In the genomic region with DNA sequence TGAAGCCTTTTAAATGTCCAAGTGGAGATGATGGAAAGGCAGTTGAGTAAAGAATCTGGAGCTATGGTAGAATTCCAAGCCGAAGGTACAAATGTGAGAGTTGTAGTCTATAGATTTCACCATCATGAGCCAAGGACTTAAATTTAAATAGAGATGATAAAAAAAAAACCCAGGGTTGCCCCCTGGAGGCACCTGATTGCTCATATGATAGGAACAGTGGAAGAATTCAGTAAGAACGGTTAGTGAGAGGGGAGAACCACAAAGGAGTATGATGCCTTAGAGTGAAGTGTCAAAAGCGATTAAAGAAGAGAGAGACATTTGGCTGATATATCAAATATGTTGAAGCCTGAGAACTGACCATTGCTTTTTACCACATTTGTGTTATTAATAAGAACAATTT, we compare ENCODE assay signal across 1 cellular context.
TF ChIP-seq lines count a peak whose summit lies in the region.

No MANE protein-coding gene starts in this region.

TF ChIP-seq in GM23338, 12 proteins besides CTCF, POLR2A, EP300 and RAD21 (continued from another document):
- TF ChIP-seq, protein P1, sequence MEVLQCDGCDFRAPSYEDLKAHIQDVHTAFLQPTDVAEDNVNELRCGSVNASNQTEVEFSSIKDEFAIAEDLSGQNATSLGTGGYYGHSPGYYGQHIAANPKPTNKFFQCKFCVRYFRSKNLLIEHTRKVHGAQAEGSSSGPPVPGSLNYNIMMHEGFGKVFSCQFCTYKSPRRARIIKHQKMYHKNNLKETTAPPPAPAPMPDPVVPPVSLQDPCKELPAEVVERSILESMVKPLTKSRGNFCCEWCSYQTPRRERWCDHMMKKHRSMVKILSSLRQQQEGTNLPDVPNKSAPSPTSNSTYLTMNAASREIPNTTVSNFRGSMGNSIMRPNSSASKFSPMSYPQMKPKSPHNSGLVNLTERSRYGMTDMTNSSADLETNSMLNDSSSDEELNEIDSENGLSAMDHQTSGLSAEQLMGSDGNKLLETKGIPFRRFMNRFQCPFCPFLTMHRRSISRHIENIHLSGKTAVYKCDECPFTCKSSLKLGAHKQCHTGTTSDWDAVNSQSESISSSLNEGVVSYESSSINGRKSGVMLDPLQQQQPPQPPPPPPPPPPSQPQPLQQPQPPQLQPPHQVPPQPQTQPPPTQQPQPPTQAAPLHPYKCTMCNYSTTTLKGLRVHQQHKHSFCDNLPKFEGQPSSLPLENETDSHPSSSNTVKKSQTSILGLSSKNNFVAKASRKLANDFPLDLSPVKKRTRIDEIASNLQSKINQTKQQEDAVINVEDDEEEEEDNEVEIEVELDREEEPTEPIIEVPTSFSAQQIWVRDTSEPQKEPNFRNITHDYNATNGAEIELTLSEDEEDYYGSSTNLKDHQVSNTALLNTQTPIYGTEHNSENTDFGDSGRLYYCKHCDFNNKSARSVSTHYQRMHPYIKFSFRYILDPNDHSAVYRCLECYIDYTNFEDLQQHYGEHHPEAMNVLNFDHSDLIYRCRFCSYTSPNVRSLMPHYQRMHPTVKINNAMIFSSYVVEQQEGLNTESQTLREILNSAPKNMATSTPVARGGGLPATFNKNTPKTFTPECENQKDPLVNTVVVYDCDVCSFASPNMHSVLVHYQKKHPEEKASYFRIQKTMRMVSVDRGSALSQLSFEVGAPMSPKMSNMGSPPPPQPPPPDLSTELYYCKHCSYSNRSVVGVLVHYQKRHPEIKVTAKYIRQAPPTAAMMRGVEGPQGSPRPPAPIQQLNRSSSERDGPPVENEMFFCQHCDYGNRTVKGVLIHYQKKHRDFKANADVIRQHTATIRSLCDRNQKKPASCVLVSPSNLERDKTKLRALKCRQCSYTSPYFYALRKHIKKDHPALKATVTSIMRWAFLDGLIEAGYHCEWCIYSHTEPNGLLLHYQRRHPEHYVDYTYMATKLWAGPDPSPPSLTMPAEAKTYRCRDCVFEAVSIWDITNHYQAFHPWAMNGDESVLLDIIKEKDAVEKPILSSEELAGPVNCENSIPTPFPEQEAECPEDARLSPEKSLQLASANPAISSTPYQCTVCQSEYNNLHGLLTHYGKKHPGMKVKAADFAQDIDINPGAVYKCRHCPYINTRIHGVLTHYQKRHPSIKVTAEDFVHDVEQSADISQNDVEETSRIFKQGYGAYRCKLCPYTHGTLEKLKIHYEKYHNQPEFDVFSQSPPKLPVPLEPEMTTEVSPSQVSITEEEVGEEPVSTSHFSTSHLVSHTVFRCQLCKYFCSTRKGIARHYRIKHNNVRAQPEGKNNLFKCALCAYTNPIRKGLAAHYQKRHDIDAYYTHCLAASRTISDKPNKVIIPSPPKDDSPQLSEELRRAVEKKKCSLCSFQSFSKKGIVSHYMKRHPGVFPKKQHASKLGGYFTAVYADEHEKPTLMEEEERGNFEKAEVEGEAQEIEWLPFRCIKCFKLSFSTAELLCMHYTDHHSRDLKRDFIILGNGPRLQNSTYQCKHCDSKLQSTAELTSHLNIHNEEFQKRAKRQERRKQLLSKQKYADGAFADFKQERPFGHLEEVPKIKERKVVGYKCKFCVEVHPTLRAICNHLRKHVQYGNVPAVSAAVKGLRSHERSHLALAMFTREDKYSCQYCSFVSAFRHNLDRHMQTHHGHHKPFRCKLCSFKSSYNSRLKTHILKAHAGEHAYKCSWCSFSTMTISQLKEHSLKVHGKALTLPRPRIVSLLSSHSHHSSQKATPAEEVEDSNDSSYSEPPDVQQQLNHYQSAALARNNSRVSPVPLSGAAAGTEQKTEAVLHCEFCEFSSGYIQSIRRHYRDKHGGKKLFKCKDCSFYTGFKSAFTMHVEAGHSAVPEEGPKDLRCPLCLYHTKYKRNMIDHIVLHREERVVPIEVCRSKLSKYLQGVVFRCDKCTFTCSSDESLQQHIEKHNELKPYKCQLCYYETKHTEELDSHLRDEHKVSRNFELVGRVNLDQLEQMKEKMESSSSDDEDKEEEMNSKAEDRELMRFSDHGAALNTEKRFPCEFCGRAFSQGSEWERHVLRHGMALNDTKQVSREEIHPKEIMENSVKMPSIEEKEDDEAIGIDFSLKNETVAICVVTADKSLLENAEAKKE (CRISPR knock-in tag; IDR thresholded peaks at IDR 0.05) = no peak
TF ChIP-seq in GM23338: peak in this region for 0.
